Comparison of ENCODE assay signal across 13 cellular contexts in genomic region chr4:7757501-7758443, GRCh38.
A peak's percentile ranks its signal among the peaks of the same experiment; 100 is the strongest.
DNase-seq lines count a peak whose midpoint lies in the region; ATAC-seq and TF ChIP-seq lines count a peak whose summit lies in the region.
"Had no signal": no experiment of that assay in that cellular context is flagged by ENCODE, and none has a peak within 500 bp of the region (broad histone marks: within the 10 kb centered on the region; RNA-seq: fewer than 3 reads in every experiment).

No MANE protein-coding gene starts in this region.

- TF ChIP-seq POLR2A in suprapubic skin (IDR thresholded peaks at IDR 0.05) = no peak

- H3K27me3 ChIP-seq in CD4-positive, alpha-beta memory T cell (ENCODE audit: insufficient read depth, low read length) = no peaks in the 10 kb centered on the region
- H3K27me3 ChIP-seq in neuronal stem cell (ENCODE audit: control insufficient read depth in 3 of 3, insufficient read depth in 3 of 3, low read depth in 1 of 3, low read length in 3 of 3) = peaks cover 0 to 3% (median 0%) of the 10 kb centered on the region in 3 experiments
- H3K27me3 ChIP-seq in suprapubic skin = no peaks in the 10 kb centered on the region
- H3K27me3 ChIP-seq: body of pancreas had no signal

- no peaks in the 10 kb centered on the region for H3K9me3 ChIP-seq in CD4-positive, alpha-beta memory T cell (ENCODE audit: control insufficient read depth in 1 of 2, low read length in 2 of 2)
- H3K9me3 ChIP-seq in neuronal stem cell (replicated peaks in 1 of 2; ENCODE audit: control insufficient read depth in 2 of 2, insufficient read depth in 1 of 2, low read depth in 1 of 2, low read length in 2 of 2) = no peaks in the 10 kb centered on the region
- H3K9me3 ChIP-seq in suprapubic skin = no peaks in the 10 kb centered on the region
- H3K9me3 ChIP-seq: body of pancreas had no signal

- no CpG with 5 or more reads among the region's 22 CpGs for WGBS in neuronal stem cell (ENCODE audit: extremely low coverage in 2 of 2, insufficient read length in 2 of 2, insufficient replicate concordance in 1 of 2), 2 donors
- 64% methylated on average over 19 of the region's 22 CpGs for WGBS in suprapubic skin

- TF ChIP-seq CTCF in LNCaP clone FGC (IDR thresholded peaks at IDR 0.05; ENCODE audit: control insufficient read depth, extremely low read depth, insufficient read depth) = no peak
- TF ChIP-seq CTCF in endothelial cell (IDR thresholded peaks at IDR 0.05; ENCODE audit: unreplicated experiment) = no peak
- no peak for TF ChIP-seq CTCF in suprapubic skin (IDR thresholded peaks at IDR 0.05)

- peak overlapping the region; percentile 79 to 99 (median 93) for H3K27ac Mint-ChIP-seq in CD4-positive, alpha-beta memory T cell
- peak overlapping the region; percentile 9 for H3K27ac Mint-ChIP-seq in endothelial cell (ENCODE audit: unreplicated experiment)

- no peaks in the 10 kb centered on the region for H3K36me3 ChIP-seq in CD4-positive, alpha-beta memory T cell (ENCODE audit: insufficient read depth, low read length)
- H3K36me3 ChIP-seq in neuronal stem cell (replicated peaks in 1 of 2; ENCODE audit: control insufficient read depth in 2 of 2, insufficient read depth in 2 of 2, low read length in 2 of 2) = peaks cover 0 to 2% of the 10 kb centered on the region in 2 donors
- peaks cover 12% of the 10 kb centered on the region for H3K36me3 ChIP-seq in suprapubic skin

- peak overlapping the region; percentile 2 for H3K18ac ChIP-seq in neuronal stem cell (ENCODE audit: low read length)

- H2BK15ac ChIP-seq in neuronal stem cell (ENCODE audit: low read length) = no peak overlapping the region

- no peak overlapping the region for H2BK5ac ChIP-seq in neuronal stem cell (ENCODE audit: low read length)

- no peak overlapping the region for H3K23ac ChIP-seq in neuronal stem cell (ENCODE audit: low read depth, low read length, poor library complexity)

- POLR2A ChIA-PET in CD4-positive, alpha-beta memory T cell (lab: Charles Lee; ENCODE audit: partially characterized antibody) = no interaction called here

- peak overlapping the region; percentile 29 for H3K4me2 ChIP-seq in neuronal stem cell (ENCODE audit: insufficient read depth, low read length, poor library complexity, severe bottlenecking)

- peaks cover 5 to 10% of the 10 kb centered on the region in 2 donors for H3K36me3 Mint-ChIP-seq in CD4-positive, alpha-beta memory T cell
- peaks cover 5% of the 10 kb centered on the region for H3K36me3 Mint-ChIP-seq in endothelial cell (ENCODE audit: low read depth, unreplicated experiment)

- no peak for DNase-seq in CD4-positive, alpha-beta memory T cell
- peak; percentile 68 for DNase-seq in LNCaP clone FGC (ENCODE audit: low read depth)
- DNase-seq in endothelial cell (ENCODE audit: low spot score) = no peak
- DNase-seq in neuronal stem cell (ENCODE audit: low spot score) = peak; percentile 30
- DNase-seq in suprapubic skin (ENCODE audit: low spot score in 2 of 2) = no peak
- DNase-seq: body of pancreas, Calu3, IMR-90, NCI-H1417 treated with DMSO at 0.1 percent for 48 hours, NCI-H510A had no signal

- CTCF ChIA-PET in CD4-positive, alpha-beta memory T cell (lab: Charles Lee; ENCODE audit: partially characterized antibody) = no interaction called here

- no peak overlapping the region for H2AFZ ChIP-seq in neuronal stem cell (ENCODE audit: low read length)

- H2AK5ac ChIP-seq in neuronal stem cell (ENCODE audit: low read depth, low read length) = peak overlapping the region; percentile 40

- no peaks in the 10 kb centered on the region for H3K27me3 Mint-ChIP-seq in CD4-positive, alpha-beta memory T cell
- H3K27me3 Mint-ChIP-seq in endothelial cell (ENCODE audit: unreplicated experiment) = peaks cover 8% of the 10 kb centered on the region

- H3K9ac ChIP-seq in neuronal stem cell (ENCODE audit: low read depth, low read length, poor library complexity) = no peak overlapping the region

- H3K9me3 Mint-ChIP-seq in CD4-positive, alpha-beta memory T cell = no peaks in the 10 kb centered on the region
- H3K9me3 Mint-ChIP-seq in endothelial cell (ENCODE audit: unreplicated experiment) = no peaks in the 10 kb centered on the region

- ATAC-seq in GM21526 (IDR thresholded peaks at IDR 0.05; ENCODE audit: low FRiP score, unreplicated experiment) = no peak
- ATAC-seq in GM21360 (IDR thresholded peaks at IDR 0.05; ENCODE audit: unreplicated experiment) = no peak
- ATAC-seq: body of pancreas had no signal

- H2BK12ac ChIP-seq in neuronal stem cell (ENCODE audit: low read length) = no peak overlapping the region

- H3K4ac ChIP-seq in neuronal stem cell (ENCODE audit: low read length) = no peak overlapping the region

- no peak for TF ChIP-seq EP300 in suprapubic skin (IDR thresholded peaks at IDR 0.05)

- intact Hi-C loops in CD4-positive, alpha-beta memory T cell (cut with micrococcal nuclease) = no loop called here

- peak overlapping the region; percentile 4 for H3K27ac ChIP-seq in CD4-positive, alpha-beta memory T cell (ENCODE audit: low read depth, low read length)
- H3K27ac ChIP-seq in neuronal stem cell (replicated peaks; ENCODE audit: low read length) (peak overlapping the region; percentile 65), suprapubic skin (no peak overlapping the region)
- H3K27ac ChIP-seq: body of pancreas, epithelial cell of prostate had no signal

- no peak overlapping the region for H4K8ac ChIP-seq in neuronal stem cell (ENCODE audit: low read depth, low read length)

- H3K4me1 Mint-ChIP-seq in CD4-positive, alpha-beta memory T cell = peaks cover 19 to 44% (median 29%) of the 10 kb centered on the region in 4 donors
- H3K4me1 Mint-ChIP-seq in endothelial cell (ENCODE audit: unreplicated experiment) = peaks cover 2% of the 10 kb centered on the region

- H3K4me3 ChIP-seq in CD4-positive, alpha-beta memory T cell (ENCODE audit: low read length in 2 of 2) = no peak overlapping the region
- H3K4me3 ChIP-seq in LNCaP clone FGC (ENCODE audit: low read depth, low read length) = no peak overlapping the region
- peak overlapping the region in 1 of 2 donors; percentile 19 for H3K4me3 ChIP-seq in neuronal stem cell (ENCODE audit: low read length in 2 of 2)
- no peak overlapping the region for H3K4me3 ChIP-seq in suprapubic skin
- H3K4me3 ChIP-seq: body of pancreas had no signal

- H3K4me1 ChIP-seq in CD4-positive, alpha-beta memory T cell (ENCODE audit: insufficient read depth, low read length) = peaks cover 34% of the 10 kb centered on the region
- H3K4me1 ChIP-seq in neuronal stem cell (ENCODE audit: control insufficient read depth in 2 of 2, insufficient read depth in 1 of 2, low read depth in 1 of 2, low read length in 2 of 2) (peaks cover 9 to 17% of the 10 kb centered on the region in 2 donors), suprapubic skin (peaks cover 14% of the 10 kb centered on the region)
- H3K4me1 ChIP-seq: body of pancreas had no signal

- no peak overlapping the region for H3K14ac ChIP-seq in neuronal stem cell (ENCODE audit: low read length)

- H2BK120ac ChIP-seq in neuronal stem cell (ENCODE audit: low read depth, low read length) = no peak overlapping the region

- H4K91ac ChIP-seq in neuronal stem cell (ENCODE audit: low read depth, low read length, poor library complexity) = no peak overlapping the region

- peak overlapping the region in 2 of 8 donors; percentile 62 to 95 for H3K4me3 Mint-ChIP-seq in CD4-positive, alpha-beta memory T cell
- no peak overlapping the region for H3K4me3 Mint-ChIP-seq in endothelial cell (ENCODE audit: unreplicated experiment)

- peaks cover 2% of the 10 kb centered on the region for H3K79me1 ChIP-seq in neuronal stem cell (ENCODE audit: low read depth, low read length)

Comparison
In these comparisons a context has a peak if more than half of its experiments do, and no peak if none do; other contexts are left out.
1. DNase-seq: peak in LNCaP clone FGC (single experiment) and neuronal stem cell (single experiment); none in CD4-positive, alpha-beta memory T cell (0 of 5), endothelial cell (single experiment) and suprapubic skin (0 of 2).